ENCODE assay signal across 14 cellular contexts in genomic region chr5:36691993-36692392, GRCh38.
DNase-seq lines count a peak whose midpoint lies in the region; ATAC-seq and TF ChIP-seq lines count a peak whose summit lies in the region.
"Had no signal": no experiment of that assay in that cellular context is flagged by ENCODE, and none has a peak within 500 bp of the region (broad histone marks: within the 10 kb centered on the region; RNA-seq: fewer than 3 reads in every experiment).

No MANE protein-coding gene starts in this region.

- TF ChIP-seq CTCF in body of pancreas (IDR thresholded peaks at IDR 0.05) = no peak

- peak; percentile 57 for DNase-seq in GM04503 (ENCODE audit: low read depth)
- peak; percentile 6 for DNase-seq in cerebellar cortex (ENCODE audit: low spot score)
- DNase-seq in islet precursor cell = peak; percentile 57
- DNase-seq in effector CD8-positive, alpha-beta T cell (lab: John Stamatoyannopoulos, UW) = no peak
- DNase-seq in AML-193 (lab: John Stamatoyannopoulos, UW) = no peak
- DNase-seq in body of pancreas = no peak
- DNase-seq in T-helper 17 cell = no peak
- DNase-seq: activated CD4-positive, alpha-beta memory T cell treated with anti-CD3 and anti-CD28 coated beads for 36 hours; CD8-positive, alpha-beta T cell; MM.1S; NCI-H345; T-helper 9 cell had no signal

- H3K9me3 ChIP-seq in subcutaneous abdominal adipose tissue (ENCODE audit: control insufficient read depth in 5 of 5, low read length in 5 of 5) = no peaks in the 10 kb centered on the region
- no peaks in the 10 kb centered on the region for H3K9me3 ChIP-seq in body of pancreas
- no peaks in the 10 kb centered on the region for H3K9me3 ChIP-seq in T-helper 17 cell (ENCODE audit: control insufficient read depth, low read length, poor library complexity, severe bottlenecking)

- H3K9ac ChIP-seq in subcutaneous abdominal adipose tissue (ENCODE audit: low read length in 5 of 5) = peak overlapping the region in 2 of 5 donors; percentile 24 to 54

- no peak overlapping the region for H3K4me3 ChIP-seq in subcutaneous abdominal adipose tissue (ENCODE audit: low read depth in 1 of 5, low read length in 5 of 5)
- H3K4me3 ChIP-seq in body of pancreas = no peak overlapping the region

- H3K36me3 ChIP-seq in subcutaneous abdominal adipose tissue (ENCODE audit: control insufficient read depth in 5 of 5, insufficient read depth in 5 of 5, low read length in 5 of 5) (peaks cover 0 to 1% (median 0%) of the 10 kb centered on the region in 5 donors), body of pancreas (replicated peaks in 1 of 2; ENCODE audit: insufficient read depth in 1 of 2, low read depth in 2 of 2) (no peaks in the 10 kb centered on the region)

- ATAC-seq in body of pancreas = no peak
- no peak for ATAC-seq in T-helper 17 cell
- ATAC-seq: CD8-positive, alpha-beta T cell had no signal

- peak overlapping the region; percentile 81 for H3K27ac ChIP-seq in subcutaneous abdominal adipose tissue (ENCODE audit: low read depth, low read length)
- no peak overlapping the region for H3K27ac ChIP-seq in body of pancreas

- intact Hi-C loops in body of pancreas (cut with DNase I) = loop anchor here (5.0 kb wide), 1 partner anchor 275 kb away; no protein-coding TSS in a partner anchor

- WGBS in body of pancreas, 2 donors = 61 to 72% methylated on average over 5 of the region's 5 CpGs

- H3K4me3 Mint-ChIP-seq in T-helper 17 cell = no peak overlapping the region
- H3K4me3 Mint-ChIP-seq: activated CD4-positive, alpha-beta memory T cell treated with anti-CD3 and anti-CD28 coated beads for 36 hours; CD8-positive, alpha-beta T cell had no signal

- no peak overlapping the region for H3K27ac Mint-ChIP-seq in T-helper 17 cell
- H3K27ac Mint-ChIP-seq: activated CD4-positive, alpha-beta memory T cell treated with anti-CD3 and anti-CD28 coated beads for 36 hours; activated T-helper 2 cell treated with anti-CD3 and anti-CD28 coated beads, Interferon-gamma antibody, Interleukin-2, Interleukin-4, amounts not matched to agents 10 μg/mL and 5 μg/mL and 100 μg/mL, durations not matched to agents 14 hours and 24 hours and 36 hours; CD8-positive, alpha-beta T cell had no signal

- peaks cover 7 to 42% (median 36%) of the 10 kb centered on the region in 5 donors for H3K4me1 ChIP-seq in subcutaneous abdominal adipose tissue (ENCODE audit: control insufficient read depth in 5 of 5, insufficient read depth in 5 of 5, low read length in 5 of 5)
- H3K4me1 ChIP-seq in body of pancreas = peaks cover 20% of the 10 kb centered on the region

- no peak for TF ChIP-seq POLR2A in body of pancreas (IDR thresholded peaks at IDR 0.05)

- H3K4me1 Mint-ChIP-seq in T-helper 17 cell = peaks cover 10% of the 10 kb centered on the region

- H3K36me3 Mint-ChIP-seq in T-helper 17 cell (ENCODE audit: low read depth) = no peaks in the 10 kb centered on the region
- H3K36me3 Mint-ChIP-seq: activated CD4-positive, alpha-beta memory T cell treated with anti-CD3 and anti-CD28 coated beads for 36 hours; CD8-positive, alpha-beta T cell had no signal

- peaks cover 48% of the 10 kb centered on the region for H3K27me3 Mint-ChIP-seq in T-helper 17 cell

- no peaks in the 10 kb centered on the region for H3K27me3 ChIP-seq in subcutaneous abdominal adipose tissue (ENCODE audit: control insufficient read depth in 5 of 5, insufficient read depth in 4 of 5, low read length in 5 of 5)
- H3K27me3 ChIP-seq in body of pancreas = peaks cover 0 to 5% of the 10 kb centered on the region in 2 donors

Comparison
In these comparisons a context has a peak if more than half of its experiments do, and no peak if none do; other contexts are left out.
1. DNase-seq: peak in GM04503 (single experiment), cerebellar cortex (single experiment) and islet precursor cell (single experiment); none in effector CD8-positive, alpha-beta T cell (single experiment), AML-193 (0 of 2), body of pancreas (0 of 4) and T-helper 17 cell (0 of 3).